In genomic region chr18:78686976-78687685, GRCh38 we compare ENCODE assay signal across 32 cellular contexts.
"Had no signal": no experiment of that assay in that cellular context is flagged by ENCODE, and none has a peak within 500 bp of the region (broad histone marks: within the 10 kb centered on the region; RNA-seq: fewer than 3 reads in every experiment).

No MANE protein-coding gene starts in this region.

- H3K27me3 ChIP-seq: adrenal gland, ascending aorta, body of pancreas, brain microvascular endothelial cell, cardiac muscle cell had no signal

- H3K4me1 ChIP-seq: adrenal gland, ascending aorta, body of pancreas, breast epithelium had no signal

- H3K4me3 ChIP-seq: adrenal gland, ascending aorta, body of pancreas, breast epithelium, cardiac muscle cell had no signal

- H3K27ac ChIP-seq: adrenal gland, ascending aorta, body of pancreas, brain microvascular endothelial cell, breast epithelium, cardiac muscle cell had no signal

- H3K9me3 ChIP-seq: adrenal gland, ascending aorta, body of pancreas, breast epithelium had no signal

- DNase-seq: activated effector memory CD4-positive, alpha-beta T cell treated with anti-CD3 and anti-CD28 coated beads, Interleukin-2, amount 50 U/mL, for 16 hours; activated effector memory CD4-positive, alpha-beta T cell treated with Interleukin-2 at 50 U/mL for 16 hours; activated gamma-delta T cell; activated gamma-delta T cell treated with Interleukin-2 at 50 U/mL for 16 hours; activated naive CD4-positive, alpha-beta T cell; activated naive CD4-positive, alpha-beta T cell treated with anti-CD3 and anti-CD28 coated beads for 36 hours; activated naive CD4-positive, alpha-beta T cell treated with anti-CD3 and anti-CD28 coated beads, Interleukin-2, amount 10 ng/mL, durations not matched to agents 7 days and 5 days; activated naive CD4-positive, alpha-beta T cell treated with anti-CD3 and anti-CD28 coated beads, Interleukin-2, amount 50 U/mL, for 16 hours; activated naive CD4-positive, alpha-beta T cell treated with Interleukin-2 at 50 U/mL for 16 hours; activated naive CD8-positive, alpha-beta T cell treated with anti-CD3 and anti-CD28 coated beads for 36 hours; activated naive CD8-positive, alpha-beta T cell treated with anti-CD3 and anti-CD28 coated beads, Interleukin-2, amount 10 ng/mL, durations not matched to agents 7 days and 5 days; activated naive CD8-positive, alpha-beta T cell treated with anti-CD3 and anti-CD28 coated beads, Interleukin-2, amount 50 U/mL, for 24 hours; activated T-cell treated with anti-CD3 and anti-CD28 coated beads, Interleukin-2, amount 50 U/mL, for 1 hour; activated T-cell treated with anti-CD3 and anti-CD28 coated beads, Interleukin-2, amount 50 U/mL, for 24 hours; activated T-cell treated with anti-CD3 and anti-CD28 coated beads, Interleukin-2, amount 50 U/mL, for 4 hours; activated T-cell treated with anti-CD3 and anti-CD28 coated beads, Interleukin-2, amount 50 U/mL, for 48 hours; activated T-cell treated with anti-CD3 and anti-CD28 coated beads, Interleukin-2, amount 50 U/mL, for 72 hours; adrenal gland; amniotic stem cell; amygdala; anterior cingulate cortex; aorta; body of pancreas; brain microvascular endothelial cell; caudate nucleus; central memory CD4-positive, alpha-beta T cell; cerebellar nuclear complex had no signal

- ATAC-seq: activated naive CD4-positive, alpha-beta T cell treated with anti-CD3 and anti-CD28 coated beads, Interleukin-2, amount 50 U/mL, for 72 hours; activated naive CD8-positive, alpha-beta T cell treated with anti-CD3 and anti-CD28 coated beads, Interleukin-2, amount 50 U/mL, for 24 hours; activated T-cell treated with anti-CD3 and anti-CD28 coated beads, Interleukin-2, amount 50 U/mL, for 4 hours; activated T-cell treated with anti-CD3 and anti-CD28 coated beads, Interleukin-2, amount 50 U/mL, for 72 hours; activated T-helper 17 cell treated with anti-CD3 and anti-CD28 coated beads, Interleukin-2, amount 50 U/mL, for 72 hours; body of pancreas had no signal

- H3K36me3 ChIP-seq: adrenal gland, ascending aorta, brain microvascular endothelial cell, breast epithelium, cardiac muscle cell had no signal
